ENCODE assay signal across 1 cellular context in the genomic region with DNA sequence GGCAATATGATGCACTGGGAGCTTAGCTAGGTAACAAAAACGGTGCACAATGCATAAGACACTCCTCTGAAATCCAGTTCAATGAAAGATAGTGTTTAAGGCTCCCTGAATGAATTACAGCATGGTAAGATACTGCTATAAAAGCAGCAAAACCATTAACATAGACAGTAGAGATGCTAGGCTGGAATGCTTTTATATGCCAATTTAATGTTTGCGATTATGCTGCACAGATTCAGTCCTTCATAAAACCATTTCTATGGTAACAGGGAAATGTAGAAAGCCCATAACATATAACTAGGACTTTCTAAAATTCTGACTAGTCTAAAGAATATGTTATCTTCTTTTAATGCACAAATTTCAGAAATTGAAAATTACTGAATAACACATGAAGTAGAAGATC.
TF ChIP-seq lines count a peak whose summit lies in the region.

No MANE protein-coding gene starts in this region.

TF ChIP-seq in SK-N-SH treated with all-trans-retinoic acid at 6 μM for 48 hours, 23 proteins besides CTCF, POLR2A, EP300 and RAD21:
- TF ChIP-seq, protein P1, sequence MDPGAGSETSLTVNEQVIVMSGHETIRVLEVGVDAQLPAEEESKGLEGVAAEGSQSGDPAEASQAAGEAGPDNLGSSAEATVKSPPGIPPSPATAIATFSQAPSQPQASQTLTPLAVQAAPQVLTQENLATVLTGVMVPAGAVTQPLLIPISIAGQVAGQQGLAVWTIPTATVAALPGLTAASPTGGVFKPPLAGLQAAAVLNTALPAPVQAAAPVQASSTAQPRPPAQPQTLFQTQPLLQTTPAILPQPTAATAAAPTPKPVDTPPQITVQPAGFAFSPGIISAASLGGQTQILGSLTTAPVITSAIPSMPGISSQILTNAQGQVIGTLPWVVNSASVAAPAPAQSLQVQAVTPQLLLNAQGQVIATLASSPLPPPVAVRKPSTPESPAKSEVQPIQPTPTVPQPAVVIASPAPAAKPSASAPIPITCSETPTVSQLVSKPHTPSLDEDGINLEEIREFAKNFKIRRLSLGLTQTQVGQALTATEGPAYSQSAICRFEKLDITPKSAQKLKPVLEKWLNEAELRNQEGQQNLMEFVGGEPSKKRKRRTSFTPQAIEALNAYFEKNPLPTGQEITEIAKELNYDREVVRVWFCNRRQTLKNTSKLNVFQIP (CRISPR knock-in tag; IDR thresholded peaks at IDR 0.05; ENCODE audit: borderline replicate concordance, low read depth): no peak
- TF ChIP-seq ZFP30 (CRISPR knock-in tag; IDR thresholded peaks at IDR 0.05): no peak
- TF ChIP-seq TOX (CRISPR knock-in tag; IDR thresholded peaks at IDR 0.05; ENCODE audit: borderline replicate concordance): no peak
- TF ChIP-seq, protein P2, sequence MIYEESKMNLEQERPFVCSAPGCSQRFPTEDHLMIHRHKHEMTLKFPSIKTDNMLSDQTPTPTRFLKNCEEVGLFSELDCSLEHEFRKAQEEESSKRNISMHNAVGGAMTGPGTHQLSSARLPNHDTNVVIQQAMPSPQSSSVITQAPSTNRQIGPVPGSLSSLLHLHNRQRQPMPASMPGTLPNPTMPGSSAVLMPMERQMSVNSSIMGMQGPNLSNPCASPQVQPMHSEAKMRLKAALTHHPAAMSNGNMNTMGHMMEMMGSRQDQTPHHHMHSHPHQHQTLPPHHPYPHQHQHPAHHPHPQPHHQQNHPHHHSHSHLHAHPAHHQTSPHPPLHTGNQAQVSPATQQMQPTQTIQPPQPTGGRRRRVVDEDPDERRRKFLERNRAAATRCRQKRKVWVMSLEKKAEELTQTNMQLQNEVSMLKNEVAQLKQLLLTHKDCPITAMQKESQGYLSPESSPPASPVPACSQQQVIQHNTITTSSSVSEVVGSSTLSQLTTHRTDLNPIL (CRISPR knock-in tag; IDR thresholded peaks at IDR 0.05; ENCODE audit: low read depth): no peak
- TF ChIP-seq OSR1 (CRISPR knock-in tag; IDR thresholded peaks at IDR 0.05): no peak
- no peak for TF ChIP-seq RARB (CRISPR knock-in tag; IDR thresholded peaks at IDR 0.05)
- TF ChIP-seq ISL1 (CRISPR knock-in tag; IDR thresholded peaks at IDR 0.05): no peak
- no peak for TF ChIP-seq PATZ1 (CRISPR knock-in tag; IDR thresholded peaks at IDR 0.05; ENCODE audit: borderline replicate concordance)
- no peak for TF ChIP-seq ZC3H10 (CRISPR knock-in tag; IDR thresholded peaks at IDR 0.05)
- no peak for TF ChIP-seq TCF4 (CRISPR knock-in tag; IDR thresholded peaks at IDR 0.05; ENCODE audit: borderline replicate concordance)
